18 cellular contexts compared by ENCODE assay signal in genomic region chr20:57288676-57289075, GRCh38. TPM values are rescaled to one million over a fixed set of nuclear protein-coding genes. Genes with fewer than 3 reads are reported as not detected.
"Had no signal": no experiment of that assay in that cellular context is flagged by ENCODE, and none has a peak within 500 bp of the region (broad histone marks: within the 10 kb centered on the region; RNA-seq: fewer than 3 reads in every experiment).

No MANE protein-coding gene starts in this region.

- H3K27ac Mint-ChIP-seq: activated CD4-positive, alpha-beta T cell treated with anti-CD3 and anti-CD28 coated beads for 36 hours; activated CD8-positive, alpha-beta T cell treated with anti-CD3 and anti-CD28 coated beads for 36 hours; naive thymus-derived CD4-positive, alpha-beta T cell; T-cell had no signal

- H3K4me1 ChIP-seq: ascending aorta, heart right ventricle, upper lobe of right lung had no signal

- FAIRE-seq: islet of Langerhans had no signal

- H3K27me3 ChIP-seq: ascending aorta had no signal

- H3K27ac ChIP-seq: ascending aorta, heart right ventricle, upper lobe of right lung, WERI-Rb-1 had no signal

- H3K9me3 Mint-ChIP-seq: activated CD8-positive, alpha-beta T cell treated with anti-CD3 and anti-CD28 coated beads for 36 hours; activated naive CD8-positive, alpha-beta T cell treated with anti-CD3 and anti-CD28 coated beads, Interleukin-2, amount 50 U/mL, for 24 hours; T-cell had no signal

- DNase-seq: activated CD4-positive, alpha-beta T cell treated with anti-CD3 and anti-CD28 coated beads for 36 hours; activated CD8-positive, alpha-beta memory T cell treated with anti-CD3 and anti-CD28 coated beads, Interleukin-2, amount 50 U/mL, for 48 hours; activated CD8-positive, alpha-beta T cell treated with anti-CD3 and anti-CD28 coated beads for 36 hours; activated naive CD4-positive, alpha-beta T cell; activated naive CD8-positive, alpha-beta T cell treated with anti-CD3 and anti-CD28 coated beads, Interleukin-2, amount 50 U/mL, for 24 hours; heart right ventricle; naive thymus-derived CD4-positive, alpha-beta T cell; occipital lobe; stimulated activated CD4-positive, alpha-beta T cell treated with anti-CD3 and anti-CD28 coated beads, Interleukin-12 subunit alpha, Interleukin-12 subunit beta, amount 100 ng/mL, for 4 hours; stimulated activated naive CD4-positive, alpha-beta T cell; T-cell; upper lobe of right lung; WERI-Rb-1 had no signal

- H3K4me3 ChIP-seq: ascending aorta, esophagus muscularis mucosa, heart right ventricle, upper lobe of right lung had no signal

- H3K4me3 Mint-ChIP-seq: activated CD4-positive, alpha-beta T cell treated with anti-CD3 and anti-CD28 coated beads for 36 hours; activated CD8-positive, alpha-beta T cell treated with anti-CD3 and anti-CD28 coated beads for 36 hours; activated naive CD8-positive, alpha-beta T cell treated with anti-CD3 and anti-CD28 coated beads, Interleukin-2, amount 50 U/mL, for 24 hours; T-cell had no signal

- ATAC-seq: activated CD4-positive, alpha-beta T cell treated with anti-CD3 and anti-CD28 coated beads for 36 hours; activated CD8-positive, alpha-beta T cell treated with anti-CD3 and anti-CD28 coated beads for 36 hours; activated naive CD8-positive, alpha-beta T cell treated with anti-CD3 and anti-CD28 coated beads, Interleukin-2, amount 50 U/mL, for 24 hours; heart right ventricle; naive thymus-derived CD4-positive, alpha-beta T cell; T-cell; upper lobe of right lung had no signal

- H3K9me3 ChIP-seq: ascending aorta, esophagus muscularis mucosa, heart right ventricle, upper lobe of right lung had no signal

- H3K36me3 Mint-ChIP-seq: naive thymus-derived CD4-positive, alpha-beta T cell; T-cell had no signal

- H3K36me3 ChIP-seq: ascending aorta, esophagus muscularis mucosa, heart right ventricle, upper lobe of right lung, WERI-Rb-1 had no signal

- H3K4me1 Mint-ChIP-seq: activated CD4-positive, alpha-beta T cell treated with anti-CD3 and anti-CD28 coated beads for 36 hours; T-cell had no signal

RNA-seq across cellular contexts. Expression of gene BMP7, which starts 22.2 kb away (rescaled TPM):
- total RNA-seq: activated CD8-positive, alpha-beta T cell treated with anti-CD3 and anti-CD28 coated beads for 36 hours; ascending aorta; liver; naive thymus-derived CD4-positive, alpha-beta T cell; pulmonary artery endothelial cell; T-cell had no signal
- polyA plus RNA-seq: liver; naive thymus-derived CD4-positive, alpha-beta T cell had no signal

RNA-seq across cellular contexts. Expression of gene SPO11, which starts 40.9 kb away (rescaled TPM):
- total RNA-seq: activated CD4-positive, alpha-beta T cell treated with anti-CD3 and anti-CD28 coated beads for 36 hours; activated CD8-positive, alpha-beta T cell treated with anti-CD3 and anti-CD28 coated beads for 36 hours; ascending aorta; esophagus muscularis mucosa; heart right ventricle; liver; naive thymus-derived CD4-positive, alpha-beta T cell; occipital lobe; pulmonary artery endothelial cell; T-cell; upper lobe of right lung had no signal
- polyA plus RNA-seq: heart right ventricle; liver; naive thymus-derived CD4-positive, alpha-beta T cell had no signal
